8 cellular contexts compared by ENCODE assay signal in genomic region chr6:159929819-159930218, GRCh38.
DNase-seq lines count a peak whose midpoint lies in the region; ATAC-seq and TF ChIP-seq lines count a peak whose summit lies in the region.

No MANE protein-coding gene starts in this region.

- peak overlapping the region; percentile 55 for H2AFZ ChIP-seq in parathyroid adenoma

- DNase-seq in DMS153 (lab: John Stamatoyannopoulos, UW) (peak; percentile 56), NCI-H2107 (lab: John Stamatoyannopoulos, UW) (peak; percentile 67), GDM1 (lab: John Stamatoyannopoulos, UW) (no peak), COLO829 (ENCODE audit: low spot score) (no peak)
- peak; percentile 43 for DNase-seq in activated effector memory CD4-positive, alpha-beta T cell treated with Interleukin-2 at 50 U/mL for 16 hours

- no peak overlapping the region for H3K9ac ChIP-seq in parathyroid adenoma

- H3K27ac ChIP-seq in parathyroid adenoma, result no peak overlapping the region

- H3K36me3 ChIP-seq in parathyroid adenoma (ENCODE audit: control insufficient read depth, insufficient read depth, low read length), result no peaks in the 10 kb centered on the region

- peak; percentile 38 for ATAC-seq in GM21360 (IDR thresholded peaks at IDR 0.05; ENCODE audit: unreplicated experiment)
- ATAC-seq in GM21515 (IDR thresholded peaks at IDR 0.05; ENCODE audit: unreplicated experiment), result no peak

- H3K4me2 ChIP-seq in parathyroid adenoma (ENCODE audit: low read length), result no peak overlapping the region

- H3K27me3 ChIP-seq in parathyroid adenoma (ENCODE audit: control insufficient read depth, insufficient read depth, low read length), result no peaks in the 10 kb centered on the region

- TF ChIP-seq CTCF in parathyroid adenoma (IDR thresholded peaks at IDR 0.05), result no peak

- no peaks in the 10 kb centered on the region for H3K79me2 ChIP-seq in parathyroid adenoma

- peaks cover 4% of the 10 kb centered on the region for H3K4me1 ChIP-seq in parathyroid adenoma

- H3K9me3 ChIP-seq in parathyroid adenoma (ENCODE audit: control insufficient read depth, low read length), result no peaks in the 10 kb centered on the region

- no peak overlapping the region for H3K4me3 ChIP-seq in parathyroid adenoma (ENCODE audit: low read depth, low read length)

Comparison
In these comparisons a context has a peak if more than half of its experiments do, and no peak if none do; other contexts are left out.
1. DNase-seq: peak in DMS153 (single experiment), NCI-H2107 (single experiment) and activated effector memory CD4-positive, alpha-beta T cell treated with Interleukin-2 at 50 U/mL for 16 hours (single experiment); none in GDM1 (single experiment) and COLO829 (single experiment).